In the genomic region with DNA sequence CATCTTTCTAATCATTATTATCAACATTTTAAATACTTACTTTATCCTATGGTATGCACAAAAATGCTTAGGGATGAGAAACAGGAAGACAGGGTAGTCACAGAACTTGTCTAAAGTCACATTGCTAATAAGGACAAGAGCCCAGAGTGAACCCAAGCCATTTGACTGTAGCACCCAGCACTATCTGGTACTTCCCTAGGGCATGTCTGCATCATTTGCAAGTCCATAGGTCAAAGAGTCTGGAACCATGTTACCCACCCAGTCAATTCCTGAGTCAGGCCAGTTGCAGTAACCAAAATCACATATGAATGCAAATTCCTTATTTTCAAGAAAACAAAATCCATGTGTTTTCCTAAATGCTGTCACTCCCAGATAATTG, we compare ENCODE assay signal across 17 cellular contexts. TPM values are rescaled to one million over a fixed set of nuclear protein-coding genes. Genes with fewer than 3 reads are reported as not detected.
DNase-seq lines count a peak whose midpoint lies in the region; ATAC-seq and TF ChIP-seq lines count a peak whose summit lies in the region.
"Had no signal": no experiment of that assay in that cellular context is flagged by ENCODE, and none has a peak within 500 bp of the region (broad histone marks: within the 10 kb centered on the region; RNA-seq: fewer than 3 reads in every experiment).

No MANE protein-coding gene starts in this region.

- H3K27me3 Mint-ChIP-seq in CD8-positive, alpha-beta memory T cell = peaks cover 10 to 32% of the 10 kb centered on the region in 2 donors
- H3K27me3 Mint-ChIP-seq in activated CD8-positive, alpha-beta T cell treated with anti-CD3 and anti-CD28 coated beads for 36 hours = peaks cover 27% of the 10 kb centered on the region

- ATAC-seq in PC-3 (peak; percentile 77), left colon (peak; percentile 80), mucosa of descending colon (peak; percentile 65)
- no peak for ATAC-seq in activated CD8-positive, alpha-beta T cell treated with anti-CD3 and anti-CD28 coated beads for 36 hours
- ATAC-seq: HCT116, K562 had no signal

- no peak overlapping the region for H3K4me3 Mint-ChIP-seq in CD8-positive, alpha-beta memory T cell
- no peak overlapping the region for H3K4me3 Mint-ChIP-seq in activated CD8-positive, alpha-beta T cell treated with anti-CD3 and anti-CD28 coated beads for 36 hours
- H3K4me3 Mint-ChIP-seq: CD4-positive, alpha-beta T cell; HFFc6 had no signal

- TF ChIP-seq CTCF in PC-3 (conservative IDR thresholded peaks at IDR 0.05; ENCODE audit: low read depth, low read length) (no peak), mucosa of descending colon (IDR thresholded peaks at IDR 0.05) (no peak)
- TF ChIP-seq CTCF in activated CD8-positive, alpha-beta T cell treated with anti-CD3 and anti-CD28 coated beads for 36 hours (IDR thresholded peaks at IDR 0.05) = no peak

- H3K9me2 ChIP-seq in PC-3 (replicated peaks; ENCODE audit: low read length) = no peaks in the 10 kb centered on the region

- no peaks in the 10 kb centered on the region for H3K9me3 Mint-ChIP-seq in CD8-positive, alpha-beta memory T cell
- H3K9me3 Mint-ChIP-seq in activated CD8-positive, alpha-beta T cell treated with anti-CD3 and anti-CD28 coated beads for 36 hours = no peaks in the 10 kb centered on the region
- H3K9me3 Mint-ChIP-seq: CD4-positive, alpha-beta T cell; HFFc6 had no signal

- H3K27me3 ChIP-seq in PC-3 (ENCODE audit: low read length) = peaks cover 45% of the 10 kb centered on the region
- no peaks in the 10 kb centered on the region for H3K27me3 ChIP-seq in CD8-positive, alpha-beta memory T cell (ENCODE audit: insufficient read depth, low read length, poor library complexity, severe bottlenecking)

- H2AFZ ChIP-seq in PC-3 (ENCODE audit: low read length) = no peak overlapping the region
- H2AFZ ChIP-seq: GM23248 had no signal

- H3F3A ChIP-seq in PC-3 (ENCODE audit: low read length, unreplicated experiment) = no peaks in the 10 kb centered on the region

- BruUV-seq in PC-3 (replicated peaks; lab: Mats Ljungman, UMichigan) = no TSS peak

- H3K27ac ChIP-seq in PC-3 (ENCODE audit: low read length) = no peak overlapping the region
- H3K27ac ChIP-seq in CD8-positive, alpha-beta memory T cell (ENCODE audit: low read depth, low read length) = no peak overlapping the region
- H3K27ac ChIP-seq: C4-2B, GM23248, HL-60 had no signal

- no peaks in the 10 kb centered on the region for H3K4me1 ChIP-seq in PC-3 (ENCODE audit: insufficient read depth, low read length)
- no peaks in the 10 kb centered on the region for H3K4me1 ChIP-seq in mucosa of descending colon (ENCODE audit: low read depth)
- no peaks in the 10 kb centered on the region for H3K4me1 ChIP-seq in CD8-positive, alpha-beta memory T cell (ENCODE audit: insufficient read depth, low read length)

- H4K20me1 ChIP-seq in PC-3 (ENCODE audit: low read length) = no peaks in the 10 kb centered on the region

- no peaks in the 10 kb centered on the region for H3K79me2 ChIP-seq in PC-3 (ENCODE audit: low read length)

- no peak overlapping the region for H3K4me2 ChIP-seq in PC-3 (ENCODE audit: low read length)

- intact Hi-C loops in PC-3 (cut with micrococcal nuclease) = loop anchor here (2.0 to 5.0 kb wide), 2 partner anchors 43 to 190 kb away; no protein-coding TSS in a partner anchor
- intact Hi-C loops in left colon (cut with DNase I, micrococcal nuclease) = no loop called here
- intact Hi-C loops in mucosa of descending colon (cut with DNase I, micrococcal nuclease) = no loop called here
- intact Hi-C loops in activated CD8-positive, alpha-beta T cell treated with anti-CD3 and anti-CD28 coated beads for 36 hours (cut with micrococcal nuclease) = no loop called here

- H3K9me3 ChIP-seq in PC-3 (ENCODE audit: low read length) (no peaks in the 10 kb centered on the region), mucosa of descending colon (no peaks in the 10 kb centered on the region)
- no peaks in the 10 kb centered on the region for H3K9me3 ChIP-seq in CD8-positive, alpha-beta memory T cell (ENCODE audit: low read length)

- CTCF ChIA-PET in PC-3 (lab: Charles Lee) = no interaction called here
- CTCF ChIA-PET in CD8-positive, alpha-beta memory T cell (lab: Charles Lee) = no interaction called here
- CTCF ChIA-PET in activated CD8-positive, alpha-beta T cell treated with anti-CD3 and anti-CD28 coated beads for 36 hours (lab: Charles Lee) = no interaction called here

- POLR2A ChIA-PET in PC-3 (lab: Charles Lee; ENCODE audit: unreplicated experiment) = no interaction called here
- POLR2A ChIA-PET in CD8-positive, alpha-beta memory T cell (lab: Charles Lee) = no interaction called here
- POLR2A ChIA-PET in activated CD8-positive, alpha-beta T cell treated with anti-CD3 and anti-CD28 coated beads for 36 hours (lab: Charles Lee) = no interaction called here

- H3K36me3 ChIP-seq in PC-3 (ENCODE audit: low read depth, low read length) (no peaks in the 10 kb centered on the region), mucosa of descending colon (ENCODE audit: low read depth) (no peaks in the 10 kb centered on the region)
- H3K36me3 ChIP-seq in CD8-positive, alpha-beta memory T cell (ENCODE audit: insufficient read depth, low read length) = no peaks in the 10 kb centered on the region

- no peak overlapping the region for H3K27ac Mint-ChIP-seq in CD8-positive, alpha-beta memory T cell
- no peak overlapping the region for H3K27ac Mint-ChIP-seq in activated CD8-positive, alpha-beta T cell treated with anti-CD3 and anti-CD28 coated beads for 36 hours
- H3K27ac Mint-ChIP-seq: CD4-positive, alpha-beta T cell; HFFc6 had no signal

- H3K4me3 ChIP-seq in PC-3 (ENCODE audit: low read length) (no peak overlapping the region), mucosa of descending colon (no peak overlapping the region)
- H3K4me3 ChIP-seq in CD8-positive, alpha-beta memory T cell (ENCODE audit: low read length) = no peak overlapping the region
- H3K4me3 ChIP-seq: GM23248, K562 had no signal

- H3K9ac ChIP-seq in PC-3 (ENCODE audit: low read length) = no peak overlapping the region
- H3K9ac ChIP-seq: GM23248 had no signal

- H3K36me3 Mint-ChIP-seq in CD8-positive, alpha-beta memory T cell = no peaks in the 10 kb centered on the region
- H3K36me3 Mint-ChIP-seq in activated CD8-positive, alpha-beta T cell treated with anti-CD3 and anti-CD28 coated beads for 36 hours (ENCODE audit: low read depth) = no peaks in the 10 kb centered on the region

- H3K4me1 Mint-ChIP-seq in CD8-positive, alpha-beta memory T cell = no peaks in the 10 kb centered on the region
- H3K4me1 Mint-ChIP-seq in activated CD8-positive, alpha-beta T cell treated with anti-CD3 and anti-CD28 coated beads for 36 hours (ENCODE audit: low read depth) = no peaks in the 10 kb centered on the region

- DNase-seq in PC-3 (no peak), left colon (no peak), mucosa of descending colon (peak in 1 of 3 donors; percentile 7), NCI-H2171 treated with DMSO at 0.1 percent for 48 hours (lab: John Stamatoyannopoulos, UW) (no peak), middle frontal gyrus (ENCODE audit: extremely low spot score, low spot score) (no peak)
- no peak for DNase-seq in CD8-positive, alpha-beta memory T cell
- no peak for DNase-seq in activated CD8-positive, alpha-beta T cell treated with anti-CD3 and anti-CD28 coated beads for 36 hours
- DNase-seq: AML-193; CD4-positive, alpha-beta T cell; DMS79 treated with DMSO at 0.1 percent for 48 hours; GM23248; HFFc6; IMR-90 had no signal

RNA-seq across cellular contexts. Expression of a gene that starts 19.1 kb away (rescaled TPM):
- total RNA-seq in PC-3 (2014; rRNA removed) (0.75 and 14.0 TPM in 2 replicates), left colon (1 to 10 TPM; 1.3 to 2.2 TPM), mucosa of descending colon (1 to 10 TPM; 2.1 to 4.4 (median 2.6) TPM)
- 1 to 10 TPM; 3.2 to 5.4 TPM for total RNA-seq in CD8-positive, alpha-beta memory T cell
- 0.94 TPM for polyA plus RNA-seq in CD8-positive, alpha-beta memory T cell
- total RNA-seq in activated CD8-positive, alpha-beta T cell treated with anti-CD3 and anti-CD28 coated beads for 36 hours = 1 to 10 TPM; 1.8 to 2.9 TPM
